ENCODE assay signal across 1 cellular context in genomic region chr17:49880291-49881053, GRCh38.
TF ChIP-seq lines count a peak whose summit lies in the region.

No MANE protein-coding gene starts in this region.

TF ChIP-seq in SK-N-SH treated with all-trans-retinoic acid at 6 μM for 48 hours, 23 proteins besides CTCF, POLR2A, EP300 and RAD21 (continued from another document):
- TF ChIP-seq PPARA (CRISPR knock-in tag; IDR thresholded peaks at IDR 0.05; ENCODE audit: borderline replicate concordance) (no peak), ZFP30 (CRISPR knock-in tag; IDR thresholded peaks at IDR 0.05) (no peak), ARNTL (CRISPR knock-in tag; IDR thresholded peaks at IDR 0.05; ENCODE audit: borderline replicate concordance, low read depth) (no peak), ZC3H10 (CRISPR knock-in tag; IDR thresholded peaks at IDR 0.05) (no peak), SNAI2 (CRISPR knock-in tag; IDR thresholded peaks at IDR 0.05) (no peak), CSDC2 (CRISPR knock-in tag; IDR thresholded peaks at IDR 0.05) (no peak)
